ENCODE assay signal across 8 cellular contexts in genomic region chr3:57756022-57756527, GRCh38. TPM values are rescaled to one million over a fixed set of nuclear protein-coding genes. Genes with fewer than 3 reads are reported as not detected.
DNase-seq lines count a peak whose midpoint lies in the region; ATAC-seq, FAIRE-seq and TF ChIP-seq lines count a peak whose summit lies in the region.

Gene SLMAP, plus strand, starts transcription at chr3:57756309. Its CDS starts 1,343 bp downstream, at chr3:57757652.

- DNase-seq in GM18507 (ENCODE audit: extremely low spot score, insufficient read length, low read depth) (peak; percentile 81), NCI-H2029 treated with DMSO at 0.1 percent for 48 hours (lab: John Stamatoyannopoulos, UW) (peak; percentile 70), T-helper 9 cell (peak; percentile 93), astrocyte of the cerebellum (ENCODE audit: low read depth) (peak; percentile 94), hepatic stellate cell (ENCODE audit: low spot score) (peak; percentile 95), aorta (peak; percentile 99)

- intact Hi-C loops in aorta (cut with DNase I): loop anchor here (2.0 to 5.0 kb wide), 4 partner anchors 63 to 529 kb away; partner anchors contain the start of genes DENND6A (in 2 of the 2), APPL1 (in 1 of the 2) and ARF4 (in 1 of the 2)

- H3K4me1 ChIP-seq in rectal smooth muscle tissue (ENCODE audit: control insufficient read depth, insufficient read depth, low read length) (peaks cover 4% of the 10 kb centered on the region), aorta (ENCODE audit: control insufficient read depth in 1 of 2, insufficient read depth in 2 of 2, low read length in 2 of 2) (peaks cover 0 to 4% of the 10 kb centered on the region in 2 donors)

- ATAC-seq in HG02981 (IDR thresholded peaks at IDR 0.05; ENCODE audit: unreplicated experiment) (peak; percentile 92), aorta (ENCODE audit: low FRiP score) (peak; percentile 99)

- H3K4me3 ChIP-seq in astrocyte of the cerebellum (ENCODE audit: low read depth, low read length) (peak within 1 kb of the TSS; percentile 74), rectal smooth muscle tissue (ENCODE audit: low read length) (peak within 1 kb of the TSS; percentile 92), aorta (ENCODE audit: low read length in 2 of 2) (peak within 1 kb of the TSS; percentile 51 to 93)

- TF ChIP-seq CTCF in astrocyte of the cerebellum (IDR thresholded peaks at IDR 0.05; ENCODE audit: low read depth, low read length, missing control alignments): no peak

- peak within 1 kb of the TSS; percentile 88 for H3K9ac ChIP-seq in rectal smooth muscle tissue (ENCODE audit: low read length)

- 0% methylated on average over 41 of the region's 41 CpGs for WGBS in aorta, 2 donors

- H3K36me3 ChIP-seq in rectal smooth muscle tissue (ENCODE audit: control insufficient read depth, insufficient read depth, low read length) (no peaks in the 10 kb centered on the region), aorta (ENCODE audit: control insufficient read depth in 1 of 2, insufficient read depth in 2 of 2, low read length in 1 of 2) (no peaks in the 10 kb centered on the region)

- in situ Hi-C loops in astrocyte of the cerebellum (cut with HindIII; ENCODE audit: low sequenced_read_pairs): no loop called here

- H3K27ac ChIP-seq in rectal smooth muscle tissue (ENCODE audit: low read depth, low read length): peak within 1 kb of the TSS; percentile 89
- H3K27ac ChIP-seq in aorta (ENCODE audit: low read depth in 1 of 2, low read length in 2 of 2): peak within 1 kb of the TSS; percentile 29 to 36

- FAIRE-seq in GM18507 (lab: Jason Lieb, UNC): peak; percentile 96

- H3K27me3 ChIP-seq in rectal smooth muscle tissue (ENCODE audit: control insufficient read depth, insufficient read depth, low read length) (no peaks in the 10 kb centered on the region), aorta (ENCODE audit: control insufficient read depth in 1 of 2, insufficient read depth in 2 of 2, low read length in 1 of 2) (no peaks in the 10 kb centered on the region)

- H3K9me3 ChIP-seq in aorta (ENCODE audit: control insufficient read depth, low read length): no peaks in the 10 kb centered on the region

RNA-seq across cellular contexts. Expression of gene SLMAP, which starts in this region (rescaled TPM):
- 100 to 1,000 TPM; 195 to 546 TPM for total RNA-seq in aorta
- 100 to 1,000 TPM in 1 of 2 donors, 10 to 100 TPM in 1; 81.4 to 145 TPM for polyA plus RNA-seq in aorta

Comparison
In these comparisons a context has a peak if more than half of its experiments do, and no peak if none do; other contexts are left out.
1. Peak in every context shown above with its lines: DNase-seq, ATAC-seq, H3K4me3 ChIP-seq and H3K27ac ChIP-seq.